In the genomic region with DNA sequence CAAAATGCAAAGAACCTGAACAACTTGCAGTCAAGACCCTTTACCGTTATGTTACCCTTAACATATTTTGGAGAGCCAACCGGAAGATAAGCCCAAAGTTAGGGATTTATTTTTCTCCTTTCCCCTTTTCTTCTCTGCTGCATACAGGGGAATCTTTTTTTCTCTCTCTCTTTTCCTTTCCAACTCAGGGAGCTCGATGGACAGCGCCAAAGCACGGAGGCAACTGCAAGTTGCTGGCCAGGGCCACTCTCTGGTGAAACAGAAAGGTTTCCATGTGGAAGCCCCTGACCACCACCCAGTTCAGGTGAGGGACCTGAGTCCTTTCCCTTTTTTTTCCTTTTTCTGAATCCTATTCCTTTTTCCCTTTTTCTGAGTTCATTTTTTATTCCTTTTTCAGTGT, we compare ENCODE assay signal across 21 cellular contexts.
DNase-seq lines count a peak whose midpoint lies in the region; ATAC-seq and TF ChIP-seq lines count a peak whose summit lies in the region.
"Had no signal": no experiment of that assay in that cellular context is flagged by ENCODE, and none has a peak within 500 bp of the region (broad histone marks: within the 10 kb centered on the region; RNA-seq: fewer than 3 reads in every experiment).

No MANE protein-coding gene starts in this region.

- H2AFZ ChIP-seq in ACC112 (ENCODE audit: low read length, unreplicated experiment) = no peak overlapping the region

- H3K27ac ChIP-seq in ACC112 (ENCODE audit: low read depth, low read length) (no peak overlapping the region), HEK293 (ENCODE audit: extremely low read depth, low read depth, low read length) (no peak overlapping the region)
- H3K27ac ChIP-seq: C4-2B, Peyer's patch had no signal

- no peaks in the 10 kb centered on the region for H3K4me1 ChIP-seq in ACC112 (ENCODE audit: control insufficient read depth, insufficient read depth, low read length, unreplicated experiment)
- no peaks in the 10 kb centered on the region for H3K4me1 ChIP-seq in HEK293 (ENCODE audit: control insufficient read depth, insufficient read depth, low read length)
- H3K4me1 ChIP-seq in adipocyte (ENCODE audit: control insufficient read depth, insufficient read depth, low read length) = no peaks in the 10 kb centered on the region
- H3K4me1 ChIP-seq: Peyer's patch had no signal

- no peaks in the 10 kb centered on the region for H3K79me2 ChIP-seq in ACC112 (ENCODE audit: control insufficient read depth, insufficient read depth, low read length, unreplicated experiment)

- CTCF ChIA-PET in HEK293 (lab: Yijun Ruan, JAX) = no interaction called here

- H3K4me1 Mint-ChIP-seq in nephron progenitor cell = peaks cover 39% of the 10 kb centered on the region

- no peak overlapping the region for H3K9ac ChIP-seq in adipocyte (ENCODE audit: low read length)

- H3K9me3 Mint-ChIP-seq in nephron progenitor cell = no peaks in the 10 kb centered on the region

- H3K4me3 ChIP-seq in ACC112 (ENCODE audit: low read depth, low read length) (peak overlapping the region; percentile 49), HEK293 (ENCODE audit: low read depth, low read length) (no peak overlapping the region), adipocyte (ENCODE audit: low read length) (peak overlapping the region; percentile 17)
- H3K4me3 ChIP-seq: GM12878, Peyer's patch had no signal

- no peak for ATAC-seq in GM18502 (IDR thresholded peaks at IDR 0.05; ENCODE audit: poor library complexity, unreplicated experiment)
- ATAC-seq: GM12878 had no signal

- H3K36me3 ChIP-seq in ACC112 (ENCODE audit: insufficient read depth, low read length) (no peaks in the 10 kb centered on the region), HEK293 (ENCODE audit: control insufficient read depth in 2 of 2, insufficient read depth in 1 of 2, low read length in 2 of 2) (no peaks in the 10 kb centered on the region), adipocyte (ENCODE audit: control insufficient read depth, insufficient read depth, low read length, severe bottlenecking) (no peaks in the 10 kb centered on the region)
- H3K36me3 ChIP-seq: Peyer's patch had no signal

- peaks cover 5% of the 10 kb centered on the region for H3K36me3 Mint-ChIP-seq in nephron progenitor cell (ENCODE audit: low read depth)

- H3K27me3 Mint-ChIP-seq in nephron progenitor cell (ENCODE audit: low read depth, poor library complexity) = peaks cover 5% of the 10 kb centered on the region

- H3K9me3 ChIP-seq in HEK293 (ENCODE audit: control insufficient read depth, insufficient read depth, low read depth, low read length) = no peaks in the 10 kb centered on the region
- no peaks in the 10 kb centered on the region for H3K9me3 ChIP-seq in adipocyte (ENCODE audit: control insufficient read depth, low read length)
- H3K9me3 ChIP-seq: Peyer's patch had no signal

- H3K27me3 ChIP-seq in ACC112 (ENCODE audit: insufficient read depth, low read length) (no peaks in the 10 kb centered on the region), adipocyte (replicated peaks; ENCODE audit: control insufficient read depth, insufficient read depth, low read length) (no peaks in the 10 kb centered on the region)
- H3K27me3 ChIP-seq: Peyer's patch had no signal

- no peak for TF ChIP-seq CTCF in HEK293 (tag by site-specific recombination; IDR thresholded peaks at IDR 0.05)
- TF ChIP-seq CTCF in nephron progenitor cell (IDR thresholded peaks at IDR 0.05) = no peak

- H3K4me3 Mint-ChIP-seq in nephron progenitor cell = no peak overlapping the region

- POLR2A ChIA-PET in HEK293 (lab: Yijun Ruan, JAX) = no interaction called here

- H3K27ac Mint-ChIP-seq in nephron progenitor cell = peak overlapping the region; percentile 56

- no peak for DNase-seq in adipocyte (ENCODE audit: low read depth)
- no peak for DNase-seq in nephron progenitor cell
- no peak for DNase-seq in NCI-H1436 treated with DMSO at 0.1 percent for 48 hours (lab: John Stamatoyannopoulos, UW)
- no peak for DNase-seq in NCI-H1417 (lab: John Stamatoyannopoulos, UW)
- DNase-seq in activated CD4-positive, alpha-beta T cell treated with anti-CD3 and anti-CD28 coated beads for 48 hours = no peak
- DNase-seq: DMS79 treated with DMSO at 0.1 percent for 48 hours; GOT3; HCEC 1CT; KG1; NCI-H1092 treated with DMSO at 0.1 percent for 48 hours; NCI-H2081; NCI-H2171; NCI-H345; NCI-H774; NK-92 treated with Interleukin-12 subunit alpha and Interleukin-12 subunit beta, amount 100 ng/mL, for 24 hours; Peyer's patch had no signal

TF ChIP-seq in HEK293, 187 proteins besides CTCF, POLR2A, EP300 and RAD21:
- no peak for TF ChIP-seq ZBTB8A (tag by site-specific recombination; IDR thresholded peaks at IDR 0.05)
- TF ChIP-seq, protein P1, sequence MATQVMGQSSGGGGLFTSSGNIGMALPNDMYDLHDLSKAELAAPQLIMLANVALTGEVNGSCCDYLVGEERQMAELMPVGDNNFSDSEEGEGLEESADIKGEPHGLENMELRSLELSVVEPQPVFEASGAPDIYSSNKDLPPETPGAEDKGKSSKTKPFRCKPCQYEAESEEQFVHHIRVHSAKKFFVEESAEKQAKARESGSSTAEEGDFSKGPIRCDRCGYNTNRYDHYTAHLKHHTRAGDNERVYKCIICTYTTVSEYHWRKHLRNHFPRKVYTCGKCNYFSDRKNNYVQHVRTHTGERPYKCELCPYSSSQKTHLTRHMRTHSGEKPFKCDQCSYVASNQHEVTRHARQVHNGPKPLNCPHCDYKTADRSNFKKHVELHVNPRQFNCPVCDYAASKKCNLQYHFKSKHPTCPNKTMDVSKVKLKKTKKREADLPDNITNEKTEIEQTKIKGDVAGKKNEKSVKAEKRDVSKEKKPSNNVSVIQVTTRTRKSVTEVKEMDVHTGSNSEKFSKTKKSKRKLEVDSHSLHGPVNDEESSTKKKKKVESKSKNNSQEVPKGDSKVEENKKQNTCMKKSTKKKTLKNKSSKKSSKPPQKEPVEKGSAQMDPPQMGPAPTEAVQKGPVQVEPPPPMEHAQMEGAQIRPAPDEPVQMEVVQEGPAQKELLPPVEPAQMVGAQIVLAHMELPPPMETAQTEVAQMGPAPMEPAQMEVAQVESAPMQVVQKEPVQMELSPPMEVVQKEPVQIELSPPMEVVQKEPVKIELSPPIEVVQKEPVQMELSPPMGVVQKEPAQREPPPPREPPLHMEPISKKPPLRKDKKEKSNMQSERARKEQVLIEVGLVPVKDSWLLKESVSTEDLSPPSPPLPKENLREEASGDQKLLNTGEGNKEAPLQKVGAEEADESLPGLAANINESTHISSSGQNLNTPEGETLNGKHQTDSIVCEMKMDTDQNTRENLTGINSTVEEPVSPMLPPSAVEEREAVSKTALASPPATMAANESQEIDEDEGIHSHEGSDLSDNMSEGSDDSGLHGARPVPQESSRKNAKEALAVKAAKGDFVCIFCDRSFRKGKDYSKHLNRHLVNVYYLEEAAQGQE (tag by site-specific recombination; IDR thresholded peaks at IDR 0.05) = peak; percentile 57; the same call in 1 of the 2 replicates
- TF ChIP-seq ZNF24 (tag by site-specific recombination; IDR thresholded peaks at IDR 0.05) = no peak
